15 cellular contexts compared by ENCODE assay signal in the genomic region with DNA sequence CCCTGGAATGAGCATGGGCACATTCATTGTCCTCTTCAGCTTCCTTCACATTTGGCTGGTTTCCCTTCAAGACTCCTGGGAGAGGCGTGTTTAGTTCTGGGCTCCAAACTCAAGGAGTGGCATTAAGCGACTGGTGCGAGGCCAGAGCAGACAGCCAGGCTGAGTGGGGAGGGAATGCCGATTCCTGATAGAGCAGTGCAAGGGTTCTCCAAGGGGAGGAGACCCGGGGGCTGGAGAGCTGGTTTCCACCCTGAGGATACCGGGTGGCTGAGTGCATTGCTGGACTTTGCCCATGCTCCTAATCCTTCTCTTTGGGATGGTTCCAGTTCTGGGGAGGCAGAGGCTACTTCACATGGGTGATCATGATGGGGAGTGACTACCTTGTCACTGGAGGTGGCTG.
A peak's percentile ranks its signal among the peaks of the same experiment; 100 is the strongest.
DNase-seq lines count a peak whose midpoint lies in the region; ATAC-seq and TF ChIP-seq lines count a peak whose summit lies in the region.
"Had no signal": no experiment of that assay in that cellular context is flagged by ENCODE, and none has a peak within 500 bp of the region (broad histone marks: within the 10 kb centered on the region; RNA-seq: fewer than 3 reads in every experiment).

No MANE protein-coding gene starts in this region.

- H3K4me3 Mint-ChIP-seq in glutamatergic neuron (ENCODE audit: unreplicated experiment): no peak overlapping the region
- H3K4me3 Mint-ChIP-seq in CD8-positive, alpha-beta T cell: no peak overlapping the region

- TF ChIP-seq CTCF in WERI-Rb-1 (IDR thresholded peaks at IDR 0.05; ENCODE audit: low read depth, low read length) (no peak), upper lobe of right lung (IDR thresholded peaks at IDR 0.05) (no peak), glutamatergic neuron (IDR thresholded peaks at IDR 0.05; ENCODE audit: partially characterized antibody, unreplicated experiment) (no peak)
- no peak for TF ChIP-seq CTCF in CD8-positive, alpha-beta T cell (IDR thresholded peaks at IDR 0.05)

- CTCF ChIA-PET in CD8-positive, alpha-beta T cell (lab: Charles Lee): no interaction called here

- peaks cover 17% of the 10 kb centered on the region for H3K4me1 Mint-ChIP-seq in glutamatergic neuron (ENCODE audit: low read depth, unreplicated experiment)
- peaks cover 11% of the 10 kb centered on the region for H3K4me1 Mint-ChIP-seq in CD8-positive, alpha-beta T cell (ENCODE audit: low read depth)

- peaks cover 19% of the 10 kb centered on the region for H3K4me1 ChIP-seq in upper lobe of right lung
- H3K4me1 ChIP-seq in CD8-positive, alpha-beta T cell (ENCODE audit: insufficient read depth, low read length): peaks cover 3% of the 10 kb centered on the region

- H3K36me3 ChIP-seq in WERI-Rb-1 (no peaks in the 10 kb centered on the region), upper lobe of right lung (no peaks in the 10 kb centered on the region)
- no peaks in the 10 kb centered on the region for H3K36me3 ChIP-seq in CD8-positive, alpha-beta T cell (ENCODE audit: insufficient read depth, low read length)
- H3K36me3 ChIP-seq: Peyer's patch, SJSA1 had no signal

- intact Hi-C loops in upper lobe of right lung (cut with DNase I): no loop called here
- intact Hi-C loops in CD8-positive, alpha-beta T cell (cut with DNase I, micrococcal nuclease): no loop called here

- H3K9me3 ChIP-seq in WERI-Rb-1 (ENCODE audit: severe bottlenecking) (no peaks in the 10 kb centered on the region), upper lobe of right lung (no peaks in the 10 kb centered on the region)
- H3K9me3 ChIP-seq in CD8-positive, alpha-beta T cell (ENCODE audit: low read length): no peaks in the 10 kb centered on the region
- H3K9me3 ChIP-seq: Peyer's patch, SJSA1 had no signal

- no peak overlapping the region for H3K27ac Mint-ChIP-seq in glutamatergic neuron (ENCODE audit: unreplicated experiment)
- no peak overlapping the region for H3K27ac Mint-ChIP-seq in CD8-positive, alpha-beta T cell

- DNase-seq in WERI-Rb-1 (peak; percentile 6), midbrain (lab: John Stamatoyannopoulos, UW) (peak; percentile 12), pons (ENCODE audit: low spot score) (peak; percentile 19), upper lobe of right lung (peak; percentile 37), glutamatergic neuron (no peak)
- no peak for DNase-seq in CD8-positive, alpha-beta T cell
- DNase-seq: NCI-H1105 treated with DMSO at 0.1 percent for 48 hours; NCI-H1694; NCI-H2081 treated with DMSO at 0.1 percent for 48 hours; NCI-H446 treated with DMSO at 0.1 percent for 48 hours; NCI-H69; NK-92 treated with Interleukin-12 subunit alpha and Interleukin-12 subunit beta, amount 100 ng/mL, for 24 hours had no signal

- ATAC-seq in upper lobe of right lung: no peak
- ATAC-seq in CD8-positive, alpha-beta T cell: no peak
- no peak for ATAC-seq in GM21381 (IDR thresholded peaks at IDR 0.05; ENCODE audit: unreplicated experiment)

- H3K27me3 ChIP-seq in WERI-Rb-1 (ENCODE audit: insufficient read depth, low read depth, severe bottlenecking) (no peaks in the 10 kb centered on the region), upper lobe of right lung (no peaks in the 10 kb centered on the region)
- H3K27me3 ChIP-seq in CD8-positive, alpha-beta T cell (ENCODE audit: insufficient read depth, low read length): no peaks in the 10 kb centered on the region
- H3K27me3 ChIP-seq: Peyer's patch, SJSA1 had no signal

- no peaks in the 10 kb centered on the region for H3K36me3 Mint-ChIP-seq in glutamatergic neuron (ENCODE audit: unreplicated experiment)
- no peaks in the 10 kb centered on the region for H3K36me3 Mint-ChIP-seq in CD8-positive, alpha-beta T cell

- H3K4me3 ChIP-seq in WERI-Rb-1 (ENCODE audit: low read depth, low read length): no peak overlapping the region
- no peak overlapping the region for H3K4me3 ChIP-seq in upper lobe of right lung
- H3K4me3 ChIP-seq in CD8-positive, alpha-beta T cell (ENCODE audit: low read depth, low read length): no peak overlapping the region
- H3K4me3 ChIP-seq: Peyer's patch, SJSA1 had no signal

- H3K27ac ChIP-seq in WERI-Rb-1 (peak overlapping the region; percentile 90), upper lobe of right lung (no peak overlapping the region)
- no peak overlapping the region for H3K27ac ChIP-seq in CD8-positive, alpha-beta T cell (ENCODE audit: low read depth, low read length)
- H3K27ac ChIP-seq: Peyer's patch, SJSA1 had no signal

- H3K27me3 Mint-ChIP-seq in glutamatergic neuron (ENCODE audit: unreplicated experiment): peaks cover 2% of the 10 kb centered on the region
- H3K27me3 Mint-ChIP-seq in CD8-positive, alpha-beta T cell (ENCODE audit: low read depth): peaks cover 28% of the 10 kb centered on the region

- POLR2A ChIA-PET in CD8-positive, alpha-beta T cell (lab: Charles Lee): no interaction called here

- H3K9me3 Mint-ChIP-seq in glutamatergic neuron (ENCODE audit: unreplicated experiment): peaks cover 9% of the 10 kb centered on the region
- H3K9me3 Mint-ChIP-seq in CD8-positive, alpha-beta T cell: no peaks in the 10 kb centered on the region

Comparison
In these comparisons a context has a peak if more than half of its experiments do, and no peak if none do; other contexts are left out.
1. DNase-seq: peak in WERI-Rb-1 (single experiment), midbrain (single experiment), pons (single experiment) and upper lobe of right lung (single experiment); none in glutamatergic neuron (single experiment) and CD8-positive, alpha-beta T cell (0 of 7).